8 cellular contexts compared by ENCODE assay signal in genomic region chr7:94655562-94655883, GRCh38. TPM values are rescaled to one million over a fixed set of nuclear protein-coding genes. Genes with fewer than 3 reads are reported as not detected.
DNase-seq lines count a peak whose midpoint lies in the region; ATAC-seq, FAIRE-seq and TF ChIP-seq lines count a peak whose summit lies in the region.

No MANE protein-coding gene starts in this region.

- BruUV-seq in Panc1 (replicated peaks; lab: Mats Ljungman, UMichigan) = TSS peak; percentile 70

- intact Hi-C loops in Panc1 (cut with micrococcal nuclease; ENCODE audit: unreplicated experiment) = loop anchor here (5.0 kb wide), 1 partner anchor 208 kb away; no protein-coding TSS in a partner anchor

- H3K9me3 ChIP-seq in Panc1 (ENCODE audit: control insufficient read depth, insufficient read depth, low read depth, low read length) = no peaks in the 10 kb centered on the region
- H3K9me3 ChIP-seq in esophagus (ENCODE audit: control insufficient read depth in 2 of 2, insufficient read depth in 1 of 2, low read depth in 1 of 2, low read length in 1 of 2) = peaks cover 3 to 5% of the 10 kb centered on the region in 2 donors

- H3K27me3 ChIP-seq in Panc1 (ENCODE audit: control insufficient read depth, insufficient read depth, low read length) = no peaks in the 10 kb centered on the region
- peaks cover 3 to 5% of the 10 kb centered on the region in 2 donors for H3K27me3 ChIP-seq in esophagus (ENCODE audit: control insufficient read depth in 1 of 2, insufficient read depth in 2 of 2, low read length in 2 of 2)

- H3K4me1 Mint-ChIP-seq in osteocyte (ENCODE audit: unreplicated experiment) = peaks cover 27% of the 10 kb centered on the region

- H3K36me3 ChIP-seq in Panc1 (ENCODE audit: control insufficient read depth, insufficient read depth, low read length) (no peaks in the 10 kb centered on the region), esophagus (ENCODE audit: control insufficient read depth in 2 of 2, insufficient read depth in 2 of 2, low read length in 1 of 2) (no peaks in the 10 kb centered on the region)

- H3K4me3 ChIP-seq in Panc1 (ENCODE audit: low read depth in 2 of 2, low read length in 2 of 2) = peak overlapping the region; percentile 66 to 79
- peak overlapping the region; percentile 30 to 43 for H3K4me3 ChIP-seq in esophagus (ENCODE audit: low read depth in 1 of 2, low read length in 2 of 2)

- H3K27ac Mint-ChIP-seq in osteocyte (ENCODE audit: unreplicated experiment) = peak overlapping the region; percentile 92

- peaks cover 2% of the 10 kb centered on the region for H3K36me3 Mint-ChIP-seq in osteocyte (ENCODE audit: unreplicated experiment)

- H3K9me3 Mint-ChIP-seq in osteocyte (ENCODE audit: unreplicated experiment) = no peaks in the 10 kb centered on the region

- FAIRE-seq in RCC 7860 (lab: Jason Lieb, UNC) = no peak

- POLR2A ChIA-PET in Panc1 (lab: Charles Lee) = interaction anchor here (0.6 kb wide), 1 partner anchor 31 kb away, joined by 19 read pairs; no protein-coding TSS in a partner anchor

- WGBS in esophagus, 2 donors = 4 to 5% methylated on average over 19 of the region's 19 CpGs

- CTCF ChIA-PET in Panc1 (lab: Charles Lee) = interaction anchor here (0.5 to 0.7 kb wide), 5 partner anchors 9 to 206 kb away, joined by 3 to 6 read pairs (median 3); no protein-coding TSS in a partner anchor

- H3K27me3 Mint-ChIP-seq in osteocyte (ENCODE audit: unreplicated experiment) = no peaks in the 10 kb centered on the region

- TF ChIP-seq CTCF in Panc1 (IDR thresholded peaks at IDR 0.05) (no peak), osteocyte (IDR thresholded peaks at IDR 0.05) (no peak)

- in situ Hi-C loops in Panc1 (cut with HindIII; ENCODE audit: low pct_unique_long_range_greater_than_20kb, low sequenced_read_pairs) = no loop called here

- H3K4me1 ChIP-seq in Panc1 (ENCODE audit: control insufficient read depth, insufficient read depth, low read length) (peaks cover 5% of the 10 kb centered on the region; the same call in 1 of the 2 replicates), esophagus (ENCODE audit: control insufficient read depth in 2 of 2, insufficient read depth in 2 of 2, low read length in 1 of 2) (peaks cover 0 to 3% of the 10 kb centered on the region in 2 donors)

- DNase-seq in COLO668 (lab: John Stamatoyannopoulos, UW; ENCODE audit: unreplicated experiment) (peak; percentile 45), Panc1 (ENCODE audit: low read depth, low spot score) (no peak), osteocyte (ENCODE audit: extremely low spot score, unreplicated experiment) (no peak), RCC 7860 (ENCODE audit: low spot score) (no peak), NOMO-1 (lab: John Stamatoyannopoulos, UW; ENCODE audit: unreplicated experiment in 2 of 2) (no peak), SIG-M5 (lab: John Stamatoyannopoulos, UW) (no peak)
- no peak for DNase-seq in stimulated activated CD4-positive, alpha-beta T cell treated with anti-CD3 and anti-CD28 coated beads, Interleukin-4, amount 100 ng/mL, for 24 hours

- peak overlapping the region; percentile 90 for H3K4me3 Mint-ChIP-seq in osteocyte (ENCODE audit: unreplicated experiment)

- peak overlapping the region; percentile 78 for H3K27ac ChIP-seq in Panc1 (ENCODE audit: low read length)
- H3K27ac ChIP-seq in esophagus (ENCODE audit: low read depth in 2 of 2, low read length in 1 of 2) = peak overlapping the region in 1 of 2 donors; percentile 34

- no peak for ATAC-seq in Panc1

RNA-seq across cellular contexts. Expression of gene SGCE, which starts 0.4 kb away (rescaled TPM):
- total RNA-seq in Panc1 (2021; ENCODE audit: unreplicated experiment) = 32.0 TPM
- polyA plus RNA-seq in Panc1 (2012; ENCODE audit: insufficient read length) = 36.6 TPM
- polyA plus RNA-seq in esophagus = 1 to 10 TPM; 2.2 to 6.7 TPM
- total RNA-seq in osteocyte = 85.6 and 96.8 TPM in 2 replicates
